Comparison of ENCODE assay signal across 16 cellular contexts in the genomic region with DNA sequence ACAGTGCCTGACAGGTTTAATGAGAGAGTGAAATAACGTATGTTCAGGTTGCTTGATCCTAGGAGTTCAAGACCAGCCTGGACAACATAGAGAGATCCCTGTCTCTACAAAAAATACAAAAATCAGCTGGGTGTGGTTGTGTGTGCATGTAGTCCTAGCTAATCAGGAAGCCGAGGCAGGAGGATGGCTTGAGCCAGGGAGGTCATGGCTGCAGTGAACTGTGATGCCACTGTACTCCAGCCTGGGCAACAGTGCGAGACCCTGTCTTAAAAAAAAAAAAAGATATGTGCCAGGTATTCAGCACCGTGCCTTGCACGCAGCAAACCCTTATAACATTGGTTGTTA. TPM values are rescaled to one million over a fixed set of nuclear protein-coding genes. Genes with fewer than 3 reads are reported as not detected.
DNase-seq lines count a peak whose midpoint lies in the region; ATAC-seq, FAIRE-seq and TF ChIP-seq lines count a peak whose summit lies in the region.
"Had no signal": no experiment of that assay in that cellular context is flagged by ENCODE, and none has a peak within 500 bp of the region (broad histone marks: within the 10 kb centered on the region; RNA-seq: fewer than 3 reads in every experiment).

No MANE protein-coding gene starts in this region.

- H3K4me3 ChIP-seq in heart right ventricle (no peak overlapping the region), endothelial cell of umbilical vein (replicated peaks in 1 of 3; ENCODE audit: insufficient read depth in 1 of 3, low read depth in 1 of 3, low read length in 3 of 3) (no peak overlapping the region), muscle layer of duodenum (ENCODE audit: low read depth in 1 of 2, low read length in 2 of 2) (no peak overlapping the region)
- H3K4me3 ChIP-seq: left lung, testis had no signal

- no peaks in the 10 kb centered on the region for H4K20me1 ChIP-seq in endothelial cell of umbilical vein (replicated peaks; ENCODE audit: control insufficient read depth, extremely low read depth, insufficient read depth, low read length)

- H2AFZ ChIP-seq in endothelial cell of umbilical vein (ENCODE audit: low read depth, low read length) = no peak overlapping the region

- DNase-seq in heart right ventricle (no peak), left ventricle myocardium superior (no peak), endothelial cell of umbilical vein (ENCODE audit: low read depth, low spot score) (no peak), AG08396 (ENCODE audit: low spot score) (no peak), NCI-H2227 treated with DMSO at 0.1 percent for 48 hours (lab: John Stamatoyannopoulos, UW) (no peak), NCI-H2081 treated with DMSO at 0.1 percent for 48 hours (lab: John Stamatoyannopoulos, UW) (no peak)
- no peak for DNase-seq in activated naive CD4-positive, alpha-beta T cell (lab: John Stamatoyannopoulos, UW)
- DNase-seq: activated CD4-positive, alpha-beta T cell treated with anti-CD3 and anti-CD28 coated beads, Interleukin-2, amount 10 ng/mL, durations not matched to agents 24 days and 14 days; activated gamma-delta T cell treated with Interleukin-2 at 50 U/mL for 16 hours; DND-41; glutamatergic neuron; left lung; NCI-H226; T-helper 17 cell; testis had no signal

- H3K36me3 ChIP-seq in heart right ventricle (no peaks in the 10 kb centered on the region), endothelial cell of umbilical vein (ENCODE audit: control insufficient read depth in 2 of 2, extremely low read depth in 1 of 2, insufficient read depth in 2 of 2, low read length in 2 of 2) (no peaks in the 10 kb centered on the region), muscle layer of duodenum (ENCODE audit: control insufficient read depth in 1 of 2, insufficient read depth in 2 of 2, low read length in 2 of 2) (no peaks in the 10 kb centered on the region)
- H3K36me3 ChIP-seq: left lung had no signal

- H3K9me3 ChIP-seq in heart right ventricle = no peaks in the 10 kb centered on the region
- H3K9me3 ChIP-seq in endothelial cell of umbilical vein (replicated peaks; ENCODE audit: control insufficient read depth, insufficient read depth, low read length) = no peaks in the 10 kb centered on the region
- H3K9me3 ChIP-seq in muscle layer of duodenum (ENCODE audit: control insufficient read depth in 1 of 2, low read length in 2 of 2) = no peaks in the 10 kb centered on the region
- H3K9me3 ChIP-seq: left lung, testis had no signal

- BruUV-seq in endothelial cell of umbilical vein (replicated peaks; lab: Mats Ljungman, UMichigan) = no TSS peak

- no peak overlapping the region for H3K9ac ChIP-seq in endothelial cell of umbilical vein (replicated peaks; ENCODE audit: extremely low read depth, insufficient read depth, low read length)

- peaks cover 3 to 36% (median 23%) of the 10 kb centered on the region in 9 donors for H3K4me1 ChIP-seq in heart right ventricle
- peaks cover 25% of the 10 kb centered on the region for H3K4me1 ChIP-seq in endothelial cell of umbilical vein (ENCODE audit: control insufficient read depth, extremely low read depth, insufficient read depth, low read length)
- H3K4me1 ChIP-seq in muscle layer of duodenum (ENCODE audit: control insufficient read depth in 1 of 2, insufficient read depth in 2 of 2, low read length in 2 of 2) = peaks cover 4% of the 10 kb centered on the region in 2 donors

- ATAC-seq in heart right ventricle (peak in 2 of 8 donors; percentile 4 to 15), left ventricle myocardium superior (no peak)
- ATAC-seq: T-helper 17 cell had no signal

- intact Hi-C loops in heart right ventricle (cut with DNase I) = loop anchor here in 2 of 10 donors (2.0 to 5.0 kb wide), 2 partner anchors 64 to 185 kb away; no protein-coding TSS in a partner anchor
- intact Hi-C loops in left ventricle myocardium superior (cut with micrococcal nuclease) = no loop called here
- intact Hi-C loops in endothelial cell of umbilical vein (cut with micrococcal nuclease) = no loop called here

- 87 to 99% methylated on average over 5 of the region's 5 CpGs for WGBS in heart right ventricle, 2 donors

- CTCF ChIA-PET in endothelial cell of umbilical vein (lab: Charles Lee) = interaction anchor here (1.3 kb wide), 1 partner anchor 12 kb away, joined by 4 read pairs; no protein-coding TSS in a partner anchor

- H3K27me3 ChIP-seq in heart right ventricle = peaks cover 0 to 39% (median 0%) of the 10 kb centered on the region in 7 donors
- no peaks in the 10 kb centered on the region for H3K27me3 ChIP-seq in endothelial cell of umbilical vein (ENCODE audit: control insufficient read depth in 2 of 2, insufficient read depth in 2 of 2, low read length in 2 of 2)
- H3K27me3 ChIP-seq in muscle layer of duodenum (ENCODE audit: low read depth, low read length) = peaks cover 2% of the 10 kb centered on the region
- H3K27me3 ChIP-seq: testis had no signal

- no peak for TF ChIP-seq CTCF in heart right ventricle (IDR thresholded peaks at IDR 0.05)
- no peak for TF ChIP-seq CTCF in endothelial cell of umbilical vein (IDR thresholded peaks at IDR 0.05; ENCODE audit: extremely low read depth in 1 of 2, insufficient read depth in 1 of 2, low read depth in 1 of 2, low read length in 2 of 2)

- no peaks in the 10 kb centered on the region for H3K79me2 ChIP-seq in endothelial cell of umbilical vein (ENCODE audit: control insufficient read depth, insufficient read depth, low read length)

- TF ChIP-seq POLR2A in endothelial cell of umbilical vein (IDR thresholded peaks at IDR 0.05; ENCODE audit: low read depth, low read length) = no peak

- peak overlapping the region in 9 of 10 donors; percentile 71 to 96 (median 88) for H3K27ac ChIP-seq in heart right ventricle
- H3K27ac ChIP-seq in endothelial cell of umbilical vein (ENCODE audit: insufficient read depth, low read depth, low read length) = peak overlapping the region; percentile 40
- peak overlapping the region; percentile 16 for H3K27ac ChIP-seq in muscle layer of duodenum (ENCODE audit: low read length)

- no peaks in the 10 kb centered on the region for H3K9me1 ChIP-seq in endothelial cell of umbilical vein (replicated peaks; ENCODE audit: control insufficient read depth, extremely low read depth, insufficient read depth, low read length)

- FAIRE-seq in endothelial cell of umbilical vein (lab: Jason Lieb, UNC) = no peak

- POLR2A ChIA-PET in endothelial cell of umbilical vein (lab: Charles Lee) = no interaction called here

- H3K4me2 ChIP-seq in endothelial cell of umbilical vein (ENCODE audit: insufficient read depth, low read length) = no peak overlapping the region

- dilution Hi-C loops in endothelial cell of umbilical vein (cut with MboI; ENCODE audit: extremely low pct_ligation_motif_present, low sequenced_read_pairs) = no loop called here

TF ChIP-seq in endothelial cell of umbilical vein, 7 proteins besides CTCF, POLR2A, EP300 and RAD21:
- TF ChIP-seq MYC (IDR thresholded peaks at IDR 0.05; ENCODE audit: low read depth, low read length) (no peak), GATA2 (IDR thresholded peaks at IDR 0.05; ENCODE audit: insufficient read depth, insufficient read length, low read depth, low read length) (no peak), JUN (IDR thresholded peaks at IDR 0.05; ENCODE audit: borderline replicate concordance, insufficient read depth, insufficient read length, low read depth) (no peak), EZH2 (IDR thresholded peaks at IDR 0.05; ENCODE audit: borderline replicate concordance, low read depth, low read length, severe bottlenecking) (no peak), FOS (IDR thresholded peaks at IDR 0.05; ENCODE audit: borderline replicate concordance, insufficient read depth, low read length) (no peak), POLR2AphosphoS5 (IDR thresholded peaks at IDR 0.05; ENCODE audit: insufficient read depth, low read depth, low read length) (no peak)
- TF ChIP-seq, protein P1, sequence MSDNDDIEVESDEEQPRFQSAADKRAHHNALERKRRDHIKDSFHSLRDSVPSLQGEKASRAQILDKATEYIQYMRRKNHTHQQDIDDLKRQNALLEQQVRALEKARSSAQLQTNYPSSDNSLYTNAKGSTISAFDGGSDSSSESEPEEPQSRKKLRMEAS (IDR thresholded peaks at IDR 0.05; ENCODE audit: insufficient read depth, insufficient read length) = no peak
TF ChIP-seq in endothelial cell of umbilical vein: peak in this region for 0.

RNA-seq across cellular contexts. Expression of a gene that starts 38.8 kb away (rescaled TPM):
- total RNA-seq in heart right ventricle (10 to 100 TPM in 5 of 10 donors, 1 to 10 TPM in 5; 7.4 to 13.7 (median 10.1) TPM), left ventricle myocardium superior (8.3 TPM), endothelial cell of umbilical vein (33.9 and 49.5 TPM in 2 replicates)
- polyA plus RNA-seq in heart right ventricle (1 to 10 TPM; 5.0 to 5.5 TPM), endothelial cell of umbilical vein (9.3 and 11.0 TPM in 2 replicates)
- 5.0 and 5.8 TPM in 2 replicates for polyA plus RNA-seq in endothelial cell of umbilical vein (2011; cell fraction: cytosol; rRNA removed)
- 25.1 and 30.8 TPM in 2 replicates for polyA plus RNA-seq in endothelial cell of umbilical vein (2011; cell fraction: nucleus; rRNA removed)
- polyA plus RNA-seq in endothelial cell of umbilical vein (2012) = 13.8 TPM in 2 replicates
- polyA minus RNA-seq in endothelial cell of umbilical vein = 26.3 and 27.7 TPM in 2 replicates
- not detected for polyA minus RNA-seq in endothelial cell of umbilical vein (2011; cell fraction: cytosol; rRNA and poly(A)+ RNA removed)
- polyA minus RNA-seq in endothelial cell of umbilical vein (2011; cell fraction: nucleus; rRNA and poly(A)+ RNA removed) = 36.6 and 53.5 TPM in 2 replicates

Comparison
In these comparisons a context has a peak if more than half of its experiments do, and no peak if none do; other contexts are left out.
1. H3K27ac ChIP-seq: peak in every context shown above with its lines; median percentile 88 in heart right ventricle; 40 in endothelial cell of umbilical vein; 16 in muscle layer of duodenum.